21 cellular contexts compared by ENCODE assay signal in the genomic region with DNA sequence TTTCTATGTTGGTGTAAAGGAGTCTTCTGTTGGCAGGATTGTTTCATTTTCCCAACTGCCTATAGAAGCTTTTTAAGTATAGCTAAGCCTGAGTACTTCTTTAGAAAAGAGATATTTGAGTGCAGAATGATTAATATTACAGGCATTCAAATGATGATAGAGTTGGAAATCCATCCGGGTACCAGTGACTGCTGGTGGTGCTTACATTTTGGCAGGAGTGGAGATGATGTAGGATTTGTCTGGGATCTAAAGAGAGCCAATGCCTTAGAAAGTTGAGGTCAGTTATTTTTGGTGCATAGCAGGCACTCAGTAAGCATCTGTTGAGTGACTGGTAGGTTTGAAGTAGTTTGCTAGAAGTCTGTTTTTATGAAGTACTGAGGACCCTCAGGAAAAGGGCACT.
"Had no signal": no experiment of that assay in that cellular context is flagged by ENCODE, and none has a peak within 500 bp of the region (broad histone marks: within the 10 kb centered on the region; RNA-seq: fewer than 3 reads in every experiment).

No MANE protein-coding gene starts in this region.

- H3K36me3 Mint-ChIP-seq: activated naive CD4-positive, alpha-beta T cell treated with anti-CD3 and anti-CD28 coated beads, Interleukin-2, amount 50 U/mL, for 24 hours; immature natural killer cell; memory B cell; naive thymus-derived CD4-positive, alpha-beta T cell had no signal

- H3K36me3 ChIP-seq: ascending aorta, esophagus squamous epithelium, gastroesophageal sphincter, heart left ventricle, ovary, stomach, WERI-Rb-1 had no signal

- H3K4me3 Mint-ChIP-seq: activated naive CD4-positive, alpha-beta T cell treated with anti-CD3 and anti-CD28 coated beads, Interleukin-2, amount 50 U/mL, for 24 hours; dendritic cell treated with granulocyte-macrophage colony-stimulating factor and Interleukin-4, amounts not matched to agents 40 ng/mL and 50 ng/mL, for 4 days; immature natural killer cell; memory B cell; naive thymus-derived CD4-positive, alpha-beta T cell had no signal

- H3K9me3 ChIP-seq: ascending aorta, esophagus squamous epithelium, gastroesophageal sphincter, heart left ventricle, mucosa of descending colon, ovary, psoas muscle, stomach had no signal

- H3K4me1 ChIP-seq: ascending aorta had no signal

- H3K4me1 Mint-ChIP-seq: activated naive CD4-positive, alpha-beta T cell treated with anti-CD3 and anti-CD28 coated beads, Interleukin-2, amount 50 U/mL, for 24 hours; immature natural killer cell; memory B cell; naive thymus-derived CD4-positive, alpha-beta T cell had no signal

- H3K27me3 ChIP-seq: ascending aorta, esophagus squamous epithelium, gastroesophageal sphincter, heart left ventricle, ovary, stomach had no signal

- DNase-seq: activated CD4-positive, alpha-beta T cell treated with anti-CD3 and anti-CD28 coated beads, Interleukin-2, amount 50 U/mL, for 48 hours; activated gamma-delta T cell; effector CD8-positive, alpha-beta T cell; esophagus squamous epithelium; heart left ventricle; immature natural killer cell; mucosa of descending colon; naive thymus-derived CD4-positive, alpha-beta T cell; ovary; psoas muscle; right cardiac atrium; stimulated activated CD4-positive, alpha-beta T cell treated with anti-CD3 and anti-CD28 coated beads, Interleukin-4, amount 100 ng/mL, for 1 hour; stomach; T-helper 2 cell; WERI-Rb-1 had no signal

- H3K9me3 Mint-ChIP-seq: activated naive CD4-positive, alpha-beta T cell treated with anti-CD3 and anti-CD28 coated beads, Interleukin-2, amount 50 U/mL, for 24 hours; dendritic cell treated with granulocyte-macrophage colony-stimulating factor and Interleukin-4, amounts not matched to agents 40 ng/mL and 50 ng/mL, for 4 days; immature natural killer cell; memory B cell had no signal

- H3K27me3 Mint-ChIP-seq: dendritic cell treated with granulocyte-macrophage colony-stimulating factor and Interleukin-4, amounts not matched to agents 40 ng/mL and 50 ng/mL, for 4 days; memory B cell had no signal

- H3K27ac Mint-ChIP-seq: activated naive CD4-positive, alpha-beta T cell treated with anti-CD3 and anti-CD28 coated beads, Interleukin-2, amount 50 U/mL, for 24 hours; dendritic cell treated with granulocyte-macrophage colony-stimulating factor and Interleukin-4, amounts not matched to agents 40 ng/mL and 50 ng/mL, for 4 days; immature natural killer cell; memory B cell; naive thymus-derived CD4-positive, alpha-beta T cell had no signal

- H3K27ac ChIP-seq: ascending aorta, esophagus squamous epithelium, gastroesophageal sphincter, heart left ventricle, ovary, psoas muscle, skin epidermis, stomach, WERI-Rb-1 had no signal

- H3K4me3 ChIP-seq: ascending aorta, esophagus squamous epithelium, gastroesophageal sphincter, heart left ventricle, mucosa of descending colon, ovary, psoas muscle, skin epidermis, stomach had no signal

- ATAC-seq: gastroesophageal sphincter; heart left ventricle; mucosa of descending colon; naive thymus-derived CD4-positive, alpha-beta T cell; right cardiac atrium had no signal
